ENCODE assay signal across 1 cellular context in the genomic region with DNA sequence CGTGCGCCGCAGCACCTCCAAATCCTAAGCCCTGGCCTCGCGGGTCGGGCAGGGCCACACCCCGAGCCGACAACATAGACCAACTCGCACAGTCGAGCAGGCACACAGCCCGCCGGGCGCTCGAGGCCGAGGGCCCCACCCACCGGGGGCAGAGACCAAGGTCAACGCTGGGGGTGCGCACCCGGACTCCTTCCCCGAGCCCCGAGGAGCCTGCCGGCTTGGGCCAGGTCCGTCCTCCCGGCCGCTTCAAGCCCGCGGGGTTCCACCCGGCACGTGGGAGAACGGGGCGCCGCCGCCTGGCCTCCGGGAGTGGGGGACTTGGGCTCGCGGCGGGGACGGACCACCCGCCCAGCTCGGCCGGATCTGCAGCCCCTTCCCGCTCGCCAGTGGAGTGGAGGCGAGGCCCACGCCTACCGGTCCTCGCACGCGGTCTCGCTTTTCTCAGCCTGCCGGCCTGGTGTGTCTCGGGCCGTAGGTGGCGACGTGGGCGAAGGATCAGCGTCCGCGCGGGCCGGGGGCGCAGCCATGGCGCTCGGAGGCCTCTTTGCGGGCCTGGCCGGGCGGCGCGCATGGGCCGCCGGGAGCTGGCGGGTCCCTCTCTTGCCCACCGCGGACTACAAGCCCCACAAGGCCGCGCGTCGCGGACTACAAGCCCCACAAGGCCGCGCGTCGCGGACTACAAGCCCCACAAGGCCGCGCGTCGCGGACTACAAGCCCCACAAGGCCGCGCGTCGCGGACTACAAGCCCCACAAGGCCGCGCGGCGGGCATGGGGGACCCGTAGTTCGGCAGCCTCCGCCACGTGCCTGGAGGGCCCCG.
A peak's percentile ranks its signal among the peaks of the same experiment; 100 is the strongest.
TF ChIP-seq lines count a peak whose summit lies in the region.

Gene UCKL1 (minus strand): TSS at position 571 of the 818 bp plus-strand sequence. CDS start 44 bp downstream, at position 527.

TF ChIP-seq in SK-N-SH, 30 proteins besides CTCF, POLR2A, EP300 and RAD21 (continued from another document):
- TF ChIP-seq ZBTB33 (IDR thresholded peaks at IDR 0.05; ENCODE audit: borderline replicate concordance, low read depth) (peak; percentile 56), GATA2 (CRISPR knock-in tag; IDR thresholded peaks at IDR 0.05) (no peak), NFIC (IDR thresholded peaks at IDR 0.05; ENCODE audit: borderline replicate concordance) (no peak), YY1 (IDR thresholded peaks at IDR 0.05; ENCODE audit: low read depth) (peak; percentile 69), MEF2A (IDR thresholded peaks at IDR 0.05; ENCODE audit: borderline replicate concordance, low read depth) (no peak), ELF1 (IDR thresholded peaks at IDR 0.05) (peak; percentile 56; the same call in 1 of the 2 replicates), TAF1 (IDR thresholded peaks at IDR 0.05; ENCODE audit: borderline replicate concordance, low read depth, low read length) (peak; percentile 70; the same call in 1 of the 2 replicates), POLR2AphosphoS5 (IDR thresholded peaks at IDR 0.05; ENCODE audit: low read depth, low read length) (peak; percentile 70; the same call in 1 of the 2 replicates), PBX3 (IDR thresholded peaks at IDR 0.05) (peak; percentile 23; the same call in 1 of the 2 replicates)
- TF ChIP-seq, protein P1, sequence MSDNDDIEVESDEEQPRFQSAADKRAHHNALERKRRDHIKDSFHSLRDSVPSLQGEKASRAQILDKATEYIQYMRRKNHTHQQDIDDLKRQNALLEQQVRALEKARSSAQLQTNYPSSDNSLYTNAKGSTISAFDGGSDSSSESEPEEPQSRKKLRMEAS (IDR thresholded peaks at IDR 0.05; ENCODE audit: low read depth) = peak; percentile 96
